In genomic region chr4:41990029-41990382, GRCh38 we compare ENCODE assay signal across 1 cellular context.
TF ChIP-seq lines count a peak whose summit lies in the region.

No MANE protein-coding gene starts in this region.

TF ChIP-seq in IMR-90, 13 proteins besides CTCF, POLR2A, EP300 and RAD21 (continued from another document):
- TF ChIP-seq CEBPB (IDR thresholded peaks at IDR 0.05; ENCODE audit: low read depth, low read length) (no peak), NFE2L2 (IDR thresholded peaks at IDR 0.05; ENCODE audit: low read depth, low read length) (no peak), RCOR1 (IDR thresholded peaks at IDR 0.05; ENCODE audit: insufficient replicate concordance, low read length) (no peak), USF2 (IDR thresholded peaks at IDR 0.05; ENCODE audit: low read depth, low read length) (no peak), CHD1 (IDR thresholded peaks at IDR 0.05; ENCODE audit: low read depth, low read length) (no peak), BHLHE40 (IDR thresholded peaks at IDR 0.05; ENCODE audit: low read depth, low read length) (no peak), ELK1 (IDR thresholded peaks at IDR 0.05; ENCODE audit: borderline replicate concordance, low read depth, low read length) (no peak), MAFK (IDR thresholded peaks at IDR 0.05; ENCODE audit: low read depth, low read length) (no peak)
